In genomic region chr9:72274916-72275315, GRCh38 we compare ENCODE assay signal across 18 cellular contexts.
"Had no signal": no experiment of that assay in that cellular context is flagged by ENCODE, and none has a peak within 500 bp of the region (broad histone marks: within the 10 kb centered on the region; RNA-seq: fewer than 3 reads in every experiment).

No MANE protein-coding gene starts in this region.

- DNase-seq: activated CD4-positive, alpha-beta T cell treated with anti-CD3 and anti-CD28 coated beads for 48 hours; activated CD4-positive, alpha-beta T cell treated with anti-CD3 and anti-CD28 coated beads, Interleukin-2, amount 50 U/mL, for 4 hours; activated CD4-positive, CD25-positive, alpha-beta regulatory T cell treated with anti-CD3 and anti-CD28 coated beads, Interleukin-2, amount 50 U/mL, for 72 hours; activated CD8-positive, alpha-beta memory T cell treated with anti-CD3 and anti-CD28 coated beads, Interleukin-2, amount 50 U/mL, for 48 hours; activated CD8-positive, alpha-beta T cell treated with anti-CD3 and anti-CD28 coated beads, Interleukin-2, amount 10 ng/mL, durations not matched to agents 7 days and 5 days; activated naive CD4-positive, alpha-beta T cell treated with anti-CD3 and anti-CD28 coated beads, Interleukin-2, amount 50 U/mL, for 16 hours; activated T-cell treated with anti-CD3 and anti-CD28 coated beads, Interleukin-2, amount 50 U/mL, for 1 hour; aorta; NCI-H146; NCI-H187 treated with DMSO at 0.1 percent for 48 hours; NCI-H2081 treated with DMSO at 0.1 percent for 48 hours; NCI-H446; NCI-H524; Peyer's patch; SHP77 treated with DMSO at 0.1 percent for 48 hours had no signal

- H3K9me3 ChIP-seq: Peyer's patch had no signal

- H3K9ac ChIP-seq: KMS-11 had no signal

- H3K27me3 ChIP-seq: Peyer's patch had no signal

- H3K4me3 Mint-ChIP-seq: activated CD8-positive, alpha-beta T cell treated with anti-CD3 and anti-CD28 coated beads, Interleukin-2, amount 10 ng/mL, durations not matched to agents 7 days and 5 days; central memory CD8-positive, alpha-beta T cell; T-helper 1 cell treated with Interleukin-12 subunit alpha and Interleukin-12 subunit beta and Interleukin-4 antibody, amounts not matched to agents 30 μg/mL and 1 μg/mL, for 36 hours had no signal

- H3K9me3 Mint-ChIP-seq: central memory CD8-positive, alpha-beta T cell; T-helper 1 cell treated with Interleukin-12 subunit alpha and Interleukin-12 subunit beta and Interleukin-4 antibody, amounts not matched to agents 30 μg/mL and 1 μg/mL, for 36 hours had no signal

- H3K4me1 Mint-ChIP-seq: central memory CD8-positive, alpha-beta T cell had no signal

- H3K4me3 ChIP-seq: Peyer's patch had no signal

- H3K4me1 ChIP-seq: Peyer's patch had no signal

- ATAC-seq: activated CD8-positive, alpha-beta T cell treated with anti-CD3 and anti-CD28 coated beads, Interleukin-2, amount 10 ng/mL, durations not matched to agents 7 days and 5 days had no signal

- H3K4me2 ChIP-seq: KMS-11 had no signal

- H3K27ac Mint-ChIP-seq: activated CD8-positive, alpha-beta T cell treated with anti-CD3 and anti-CD28 coated beads, Interleukin-2, amount 10 ng/mL, durations not matched to agents 7 days and 5 days; T-helper 1 cell treated with Interleukin-12 subunit alpha and Interleukin-12 subunit beta and Interleukin-4 antibody, amounts not matched to agents 30 μg/mL and 1 μg/mL, for 36 hours had no signal

- H3K27ac ChIP-seq: KMS-11, Peyer's patch had no signal

- H3K36me3 ChIP-seq: Peyer's patch had no signal
